Comparison of ENCODE assay signal across 8 cellular contexts in the genomic region with DNA sequence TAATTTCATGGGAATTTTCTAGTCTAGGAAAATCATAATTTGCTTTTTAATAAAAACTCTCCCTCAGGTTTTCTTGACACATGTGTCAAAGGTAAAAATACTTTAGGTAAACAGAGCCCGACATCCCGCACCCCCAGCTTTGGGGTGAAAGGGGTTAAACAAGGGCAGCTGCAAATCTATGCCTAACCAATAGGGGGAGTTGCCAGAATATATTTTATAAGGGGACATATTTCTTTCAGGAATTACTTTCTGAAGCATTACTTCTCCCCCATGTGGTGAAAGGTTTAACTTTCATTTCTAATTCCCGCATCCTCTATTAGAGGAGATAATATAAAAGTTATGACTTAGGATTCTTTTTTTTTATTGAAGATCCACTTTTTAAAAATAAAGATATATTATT. TPM values are rescaled to one million over a fixed set of nuclear protein-coding genes. Genes with fewer than 3 reads are reported as not detected.
A peak's percentile ranks its signal among the peaks of the same experiment; 100 is the strongest.
DNase-seq lines count a peak whose midpoint lies in the region; ATAC-seq and TF ChIP-seq lines count a peak whose summit lies in the region.

No MANE protein-coding gene starts in this region.

- TF ChIP-seq CTCF in GM13976 (IDR thresholded peaks at IDR 0.05; ENCODE audit: borderline replicate concordance, control extremely low read depth, extremely low read depth, insufficient read depth, missing control alignments) (no peak), transverse colon (IDR thresholded peaks at IDR 0.05) (peak; percentile 49 to 66 (median 60))

- H3K4me1 ChIP-seq in transverse colon = no peaks in the 10 kb centered on the region

- no peak for TF ChIP-seq POLR2A in transverse colon (IDR thresholded peaks at IDR 0.05)

- in situ Hi-C loops in GM13976 (cut with MboI; ENCODE audit: low sequenced_read_pairs, unreplicated experiment) = loop anchor here (25.0 kb wide), 1 partner anchor 523 kb away; no protein-coding TSS in a partner anchor
- in situ Hi-C loops in transverse colon (cut with MboI; ENCODE audit: low pct_ligation_motif_present in 1 of 4, low pct_unique_long_range_greater_than_20kb in 1 of 4, low sequenced_read_pairs in 3 of 4) = no loop called here

- H3K27ac ChIP-seq in transverse colon = no peak overlapping the region

- H3K36me3 ChIP-seq in transverse colon = no peaks in the 10 kb centered on the region

- no peaks in the 10 kb centered on the region for H3K27me3 ChIP-seq in transverse colon

- 4 to 33% methylated on average over 3 of the region's 3 CpGs for WGBS in transverse colon (ENCODE audit: low coverage in 1 of 2), 2 donors

- TF ChIP-seq EP300 in transverse colon (IDR thresholded peaks at IDR 0.05; ENCODE audit: low read depth) = no peak

- intact Hi-C loops in transverse colon (cut with DNase I; ENCODE audit: low total_unique reads) = no loop called here

- no peak for ATAC-seq in GM21619 (IDR thresholded peaks at IDR 0.05; ENCODE audit: unreplicated experiment)

- no peaks in the 10 kb centered on the region for H3K9me3 ChIP-seq in transverse colon

- no peak overlapping the region for H3K4me3 ChIP-seq in transverse colon

- DNase-seq in AG08395 (ENCODE audit: low spot score) = peak; percentile 16
- peak; percentile 4 for DNase-seq in GM13976 (ENCODE audit: low spot score)
- peak; percentile 20 for DNase-seq in RPMI8226
- peak; percentile 7 for DNase-seq in germinal center (ENCODE audit: low spot score)
- peak; percentile 8 for DNase-seq in transverse colon
- DNase-seq in NCI-H69 (lab: John Stamatoyannopoulos, UW) = no peak
- no peak for DNase-seq in DMS79 (lab: John Stamatoyannopoulos, UW)

RNA-seq across cellular contexts. Expression of a gene that starts 53.9 kb away (rescaled TPM):
- total RNA-seq in transverse colon = 100 to 1,000 TPM; 114 to 205 (median 155) TPM

Comparison
In these comparisons a context has a peak if more than half of its experiments do, and no peak if none do; other contexts are left out.
1. DNase-seq: peak in AG08395 (single experiment), GM13976 (single experiment), RPMI8226 (single experiment), germinal center (single experiment) and transverse colon (single experiment); none in NCI-H69 (single experiment) and DMS79 (single experiment).